Comparison of ENCODE assay signal across 17 cellular contexts in the genomic region with DNA sequence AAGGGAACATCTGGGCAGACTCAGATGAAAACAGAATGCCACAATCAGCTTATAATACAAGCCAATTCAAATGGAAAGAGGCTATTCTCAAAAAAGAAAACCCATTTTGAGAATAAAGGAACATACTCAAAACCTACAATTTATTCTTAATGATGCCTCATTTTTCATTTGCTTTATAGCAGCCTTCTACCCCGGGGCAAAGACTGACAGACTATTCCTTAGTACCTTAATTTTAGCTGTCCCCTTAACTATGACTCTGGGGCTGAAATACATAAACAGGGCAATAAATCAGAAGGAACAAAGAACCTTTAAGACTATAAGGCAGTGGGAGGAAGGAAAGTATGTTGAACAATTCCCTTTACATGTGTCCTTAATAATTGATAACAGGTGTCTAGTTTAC.
"Had no signal": no experiment of that assay in that cellular context is flagged by ENCODE, and none has a peak within 500 bp of the region (broad histone marks: within the 10 kb centered on the region; RNA-seq: fewer than 3 reads in every experiment).

No MANE protein-coding gene starts in this region.

- H3K4me3 Mint-ChIP-seq: activated naive CD8-positive, alpha-beta T cell treated with anti-CD3 and anti-CD28 coated beads for 36 hours; effector memory CD8-positive, alpha-beta T cell; natural killer cell treated with Interleukin-12 subunit alpha and Interleukin-12 subunit beta and Interleukin-15 and Interleukin-18, amount 100 ng/mL, for 72 hours; stimulated activated effector memory CD8-positive, alpha-beta T cell treated with anti-CD3 and anti-CD28 coated beads, Interleukin-12 subunit alpha, Interleukin-12 subunit beta, amount 100 ng/mL, for 72 hours; T-helper 2 cell treated with Interferon-gamma antibody and Interleukin-4, amounts not matched to agents 5 μg/mL and 100 μg/mL, for 36 hours had no signal

- H3K9me3 ChIP-seq: testis had no signal

- H3K36me3 Mint-ChIP-seq: activated naive CD8-positive, alpha-beta T cell treated with anti-CD3 and anti-CD28 coated beads for 36 hours; natural killer cell treated with Interleukin-12 subunit alpha and Interleukin-12 subunit beta and Interleukin-15 and Interleukin-18, amount 100 ng/mL, for 72 hours; stimulated activated effector memory CD8-positive, alpha-beta T cell treated with anti-CD3 and anti-CD28 coated beads, Interleukin-12 subunit alpha, Interleukin-12 subunit beta, amount 100 ng/mL, for 72 hours had no signal

- H3K9me3 Mint-ChIP-seq: effector memory CD8-positive, alpha-beta T cell; natural killer cell treated with Interleukin-12 subunit alpha and Interleukin-12 subunit beta and Interleukin-15 and Interleukin-18, amount 100 ng/mL, for 72 hours had no signal

- DNase-seq: activated CD4-positive, alpha-beta T cell treated with anti-CD3 and anti-CD28 coated beads, Interleukin-2, amount 50 U/mL, for 48 hours; activated naive CD8-positive, alpha-beta T cell treated with anti-CD3 and anti-CD28 coated beads for 36 hours; amygdala; body of pancreas; effector memory CD8-positive, alpha-beta T cell; hypothalamus; islet precursor cell; left colon; nucleus accumbens; stimulated activated CD4-positive, alpha-beta T cell treated with anti-CD3 and anti-CD28 coated beads, Interleukin-4, amount 100 ng/mL, for 24 hours; stomach; testis; upper lobe of left lung had no signal

- H3K4me1 Mint-ChIP-seq: activated naive CD8-positive, alpha-beta T cell treated with anti-CD3 and anti-CD28 coated beads for 36 hours; stimulated activated effector memory CD8-positive, alpha-beta T cell treated with anti-CD3 and anti-CD28 coated beads, Interleukin-12 subunit alpha, Interleukin-12 subunit beta, amount 100 ng/mL, for 72 hours had no signal

- ATAC-seq: body of pancreas; effector memory CD8-positive, alpha-beta T cell; left colon; natural killer cell treated with Interleukin-12 subunit alpha and Interleukin-12 subunit beta and Interleukin-15 and Interleukin-18, amount 100 ng/mL, for 72 hours; sciatic nerve; stimulated activated effector memory CD8-positive, alpha-beta T cell treated with anti-CD3 and anti-CD28 coated beads, Interleukin-12 subunit alpha, Interleukin-12 subunit beta, amount 100 ng/mL, for 72 hours had no signal

- H3K27ac Mint-ChIP-seq: activated naive CD8-positive, alpha-beta T cell treated with anti-CD3 and anti-CD28 coated beads for 36 hours; effector memory CD8-positive, alpha-beta T cell; natural killer cell treated with Interleukin-12 subunit alpha and Interleukin-12 subunit beta and Interleukin-15 and Interleukin-18, amount 100 ng/mL, for 72 hours; stimulated activated effector memory CD8-positive, alpha-beta T cell treated with anti-CD3 and anti-CD28 coated beads, Interleukin-12 subunit alpha, Interleukin-12 subunit beta, amount 100 ng/mL, for 72 hours; T-helper 2 cell treated with Interferon-gamma antibody and Interleukin-4, amounts not matched to agents 5 μg/mL and 100 μg/mL, for 36 hours had no signal

- H3K27ac ChIP-seq: body of pancreas, stomach, testis, upper lobe of left lung had no signal

- H3K27me3 ChIP-seq: body of pancreas, stomach, testis, upper lobe of left lung had no signal
